ENCODE assay signal across 36 cellular contexts in genomic region chr3:16671690-16672089, GRCh38.
"Had no signal": no experiment of that assay in that cellular context is flagged by ENCODE, and none has a peak within 500 bp of the region (broad histone marks: within the 10 kb centered on the region; RNA-seq: fewer than 3 reads in every experiment).

No MANE protein-coding gene starts in this region.

- H3K27me3 Mint-ChIP-seq: activated naive CD8-positive, alpha-beta T cell treated with anti-CD3 and anti-CD28 coated beads, Interleukin-2, amount 10 ng/mL, durations not matched to agents 7 days and 5 days; stimulated activated naive CD8-positive, alpha-beta T cell treated with anti-CD3 and anti-CD28 coated beads, Interleukin-15, amount 100 ng/mL, for 72 hours had no signal

- H3K36me3 Mint-ChIP-seq: brain; stimulated activated memory B cell treated with anti-CD40 and anti-IgM and Interleukin-4, amounts not matched to agents 10 μg/mL and 1 μg/mL and 100 μg/mL, for 72 hours; type B pancreatic cell had no signal

- DNase-seq: activated CD4-positive, alpha-beta T cell treated with anti-CD3 and anti-CD28 coated beads for 4 hours; activated CD4-positive, alpha-beta T cell treated with anti-CD3 and anti-CD28 coated beads, Interleukin-2, amount 50 U/mL, for 48 hours; activated CD4-positive, CD25-positive, alpha-beta regulatory T cell; activated CD8-positive, alpha-beta memory T cell treated with anti-CD3 and anti-CD28 coated beads, Interleukin-2, amount 50 U/mL, for 4 hours; activated gamma-delta T cell; activated naive CD4-positive, alpha-beta T cell treated with anti-CD3 and anti-CD28 coated beads, Interleukin-2, amount 10 ng/mL, durations not matched to agents 7 days and 5 days; activated naive CD8-positive, alpha-beta T cell treated with anti-CD3 and anti-CD28 coated beads, Interleukin-2, amount 10 ng/mL, durations not matched to agents 7 days and 5 days; activated T-cell treated with anti-CD3 and anti-CD28 coated beads, Interleukin-2, amount 50 U/mL, for 1 hour; cerebellar nuclear complex; colonic mucosa; effector CD8-positive, alpha-beta T cell; erythroblast; gastrocnemius medialis; head of caudate nucleus; hippocampal formation; islet precursor cell; left ventricle myocardium superior; nucleus accumbens; pancreas; retina; sigmoid colon; small intestine; stimulated activated CD4-positive, alpha-beta T cell treated with anti-CD3 and anti-CD28 coated beads, Interleukin-1b, Interleukin-23, amount 100 ng/mL, for 48 hours; stimulated activated CD4-positive, alpha-beta T cell treated with anti-CD3 and anti-CD28 coated beads, Interleukin-4, amount 100 ng/mL, for 4 hours; stimulated activated CD8-positive, alpha-beta memory T cell treated with anti-CD3 and anti-CD28 coated beads, Interleukin-4, amount 100 ng/mL, for 48 hours; stimulated activated naive CD8-positive, alpha-beta T cell treated with anti-CD3 and anti-CD28 coated beads, Interleukin-15, amount 100 ng/mL, for 72 hours; substantia nigra; T-helper 1 cell; uterus had no signal

- H3K4me3 Mint-ChIP-seq: activated naive CD4-positive, alpha-beta T cell treated with anti-CD3 and anti-CD28 coated beads, Interleukin-2, amount 10 ng/mL, durations not matched to agents 7 days and 5 days; activated naive CD8-positive, alpha-beta T cell treated with anti-CD3 and anti-CD28 coated beads, Interleukin-2, amount 10 ng/mL, durations not matched to agents 7 days and 5 days; brain; stimulated activated memory B cell treated with anti-CD40 and anti-IgM and Interleukin-4, amounts not matched to agents 10 μg/mL and 1 μg/mL and 100 μg/mL, for 72 hours; stimulated activated naive CD8-positive, alpha-beta T cell treated with anti-CD3 and anti-CD28 coated beads, Interleukin-15, amount 100 ng/mL, for 72 hours; T-helper 2 cell treated with Interferon-gamma antibody and Interleukin-4, amounts not matched to agents 5 μg/mL and 100 μg/mL, for 36 hours; type B pancreatic cell had no signal

- ATAC-seq: gastrocnemius medialis; left ventricle myocardium superior; pancreas; stimulated activated memory B cell treated with anti-CD40 and anti-IgM and Interleukin-4, amounts not matched to agents 10 μg/mL and 1 μg/mL and 100 μg/mL, for 72 hours; stimulated activated naive CD8-positive, alpha-beta T cell treated with anti-CD3 and anti-CD28 coated beads, Interleukin-15, amount 100 ng/mL, for 72 hours had no signal

- H3K27ac Mint-ChIP-seq: activated naive CD4-positive, alpha-beta T cell treated with anti-CD3 and anti-CD28 coated beads, Interleukin-2, amount 10 ng/mL, durations not matched to agents 7 days and 5 days; activated naive CD8-positive, alpha-beta T cell treated with anti-CD3 and anti-CD28 coated beads, Interleukin-2, amount 10 ng/mL, durations not matched to agents 7 days and 5 days; brain; stimulated activated memory B cell treated with anti-CD40 and anti-IgM and Interleukin-4, amounts not matched to agents 10 μg/mL and 1 μg/mL and 100 μg/mL, for 72 hours; T-helper 2 cell treated with Interferon-gamma antibody and Interleukin-4, amounts not matched to agents 5 μg/mL and 100 μg/mL, for 36 hours; type B pancreatic cell had no signal

- H3K9me3 ChIP-seq: ascending aorta, colonic mucosa, gastrocnemius medialis, pancreas, prostate gland, sigmoid colon, uterus had no signal

- H3K4me1 ChIP-seq: ascending aorta, colonic mucosa, pancreas, prostate gland, sigmoid colon, uterus had no signal

- H3K9me3 Mint-ChIP-seq: stimulated activated memory B cell treated with anti-CD40 and anti-IgM and Interleukin-4, amounts not matched to agents 10 μg/mL and 1 μg/mL and 100 μg/mL, for 72 hours; type B pancreatic cell had no signal

- H3K36me3 ChIP-seq: ascending aorta, cardiac muscle cell, colonic mucosa, gastrocnemius medialis, pancreas, prostate gland, sigmoid colon, uterus had no signal

- H3K27ac ChIP-seq: ascending aorta, cardiac muscle cell, colonic mucosa, gastrocnemius medialis, pancreas, prostate gland, sigmoid colon, uterus had no signal

- H3K27me3 ChIP-seq: ascending aorta, cardiac muscle cell, colonic mucosa, gastrocnemius medialis, pancreas, sigmoid colon, uterus had no signal

- H3K4me3 ChIP-seq: ascending aorta, cardiac muscle cell, colonic mucosa, gastrocnemius medialis, pancreas, prostate gland, sigmoid colon, uterus had no signal

- H3K4me1 Mint-ChIP-seq: activated naive CD4-positive, alpha-beta T cell treated with anti-CD3 and anti-CD28 coated beads, Interleukin-2, amount 10 ng/mL, durations not matched to agents 7 days and 5 days; activated naive CD8-positive, alpha-beta T cell treated with anti-CD3 and anti-CD28 coated beads, Interleukin-2, amount 10 ng/mL, durations not matched to agents 7 days and 5 days; brain; stimulated activated memory B cell treated with anti-CD40 and anti-IgM and Interleukin-4, amounts not matched to agents 10 μg/mL and 1 μg/mL and 100 μg/mL, for 72 hours; stimulated activated naive CD8-positive, alpha-beta T cell treated with anti-CD3 and anti-CD28 coated beads, Interleukin-15, amount 100 ng/mL, for 72 hours had no signal
